35 cellular contexts compared by ENCODE assay signal in the genomic region with DNA sequence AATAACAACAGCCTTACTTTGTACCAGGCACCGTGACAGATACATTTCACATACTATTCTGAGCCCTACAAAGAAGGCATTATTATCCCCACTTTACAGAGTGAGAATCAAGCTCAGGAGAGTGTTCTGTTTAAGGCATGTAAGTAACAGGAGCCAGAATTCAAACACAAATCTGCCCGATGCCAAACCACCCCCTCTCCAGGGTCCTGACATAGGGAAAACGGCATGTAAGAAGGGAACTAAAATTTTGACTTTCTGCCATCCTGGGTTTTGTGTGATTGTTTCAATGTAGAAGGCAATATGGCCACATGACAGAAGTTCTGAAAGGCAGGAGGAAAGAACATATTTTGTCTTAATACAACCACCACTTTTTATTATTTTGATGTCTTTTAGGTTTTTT. TPM values are rescaled to one million over a fixed set of nuclear protein-coding genes. Genes with fewer than 3 reads are reported as not detected.
"Had no signal": no experiment of that assay in that cellular context is flagged by ENCODE, and none has a peak within 500 bp of the region (broad histone marks: within the 10 kb centered on the region; RNA-seq: fewer than 3 reads in every experiment).

No MANE protein-coding gene starts in this region.

- H3K27ac ChIP-seq: left lung, neural progenitor cell, neutrophil, parathyroid adenoma, right atrium auricular region, right lobe of liver, transverse colon, upper lobe of left lung, vagina had no signal

- DNase-seq: hypothalamus; immature natural killer cell; kidney; left colon; left lung; mesendoderm; naive B cell; natural killer cell; nephron progenitor cell; occipital lobe; right lobe of liver; stimulated activated CD4-positive, alpha-beta T cell treated with anti-CD3 and anti-CD28 coated beads, Interleukin-1b, Interleukin-23, amount 100 ng/mL, for 48 hours; stimulated activated CD4-positive, alpha-beta T cell treated with anti-CD3 and anti-CD28 coated beads, Interleukin-2, amount 100 ng/mL, for 48 hours; stimulated activated CD4-positive, alpha-beta T cell treated with anti-CD3 and anti-CD28 coated beads, Interleukin-4, amount 100 ng/mL, for 4 hours; stimulated activated CD8-positive, alpha-beta memory T cell treated with anti-CD3 and anti-CD28 coated beads, Interleukin-4, amount 100 ng/mL, for 48 hours; stimulated activated naive CD4-positive, alpha-beta T cell treated with Interleukin-2 at 50 U/mL for 16 hours; stimulated activated naive CD8-positive, alpha-beta T cell treated with anti-CD3 and anti-CD28 coated beads, Interleukin-15, amount 100 ng/mL, for 72 hours; substantia nigra; transverse colon; upper lobe of left lung had no signal

- H3K9me3 ChIP-seq: left lung, neutrophil, right atrium auricular region, right lobe of liver, transverse colon, upper lobe of left lung, vagina had no signal

- FAIRE-seq: islet of Langerhans, kidney had no signal

- H3K4me2 ChIP-seq: neural progenitor cell, smooth muscle cell had no signal

- H2AFZ ChIP-seq: neural progenitor cell, parathyroid adenoma had no signal

- H3K4me3 ChIP-seq: left lung, lung, neural progenitor cell, right atrium auricular region, right lobe of liver, smooth muscle cell, transverse colon, upper lobe of left lung, vagina had no signal

- H3K79me2 ChIP-seq: parathyroid adenoma had no signal

- H3K36me3 ChIP-seq: neural progenitor cell had no signal

- H3K27me3 ChIP-seq: left lung, right atrium auricular region, right lobe of liver, transverse colon, upper lobe of left lung, vagina had no signal

- ATAC-seq: left colon; left lung; natural killer cell; right lobe of liver; stimulated activated memory B cell treated with anti-CD40 and anti-IgM and Interleukin-4, amounts not matched to agents 10 μg/mL and 1 μg/mL and 100 μg/mL, for 72 hours; stimulated activated naive CD8-positive, alpha-beta T cell treated with anti-CD3 and anti-CD28 coated beads, Interleukin-15, amount 100 ng/mL, for 72 hours had no signal

- H3K9ac ChIP-seq: neural progenitor cell, parathyroid adenoma had no signal

RNA-seq across cellular contexts. Expression of a gene that starts 50.5 kb away (rescaled TPM):
- total RNA-seq: mesothelial cell of epicardium, occipital lobe, osteocyte, progenitor cell of endocrine pancreas, pulmonary artery endothelial cell, renal cortical epithelial cell, smooth muscle cell, vagina had no signal
- polyA plus RNA-seq: smooth muscle cell, urinary bladder had no signal
